14 cellular contexts compared by ENCODE assay signal in genomic region chr9:135080286-135081263, GRCh38. TPM values are rescaled to one million over a fixed set of nuclear protein-coding genes. Genes with fewer than 3 reads are reported as not detected.
"Had no signal": no experiment of that assay in that cellular context is flagged by ENCODE, and none has a peak within 500 bp of the region (broad histone marks: within the 10 kb centered on the region; RNA-seq: fewer than 3 reads in every experiment).

No MANE protein-coding gene starts in this region.

- H3K4me1 Mint-ChIP-seq: activated CD4-positive, alpha-beta T cell treated with anti-CD3 and anti-CD28 coated beads for 36 hours; activated T-helper 17 cell treated with anti-CD3 and anti-CD28 coated beads, Interleukin-2, amount 50 U/mL, for 72 hours; nephron; stimulated activated effector memory CD8-positive, alpha-beta T cell treated with anti-CD3 and anti-CD28 coated beads, Interleukin-12 subunit alpha, Interleukin-12 subunit beta, amount 100 ng/mL, for 72 hours; T-cell had no signal

- H3K9me3 Mint-ChIP-seq: activated CD8-positive, alpha-beta T cell treated with anti-CD3 and anti-CD28 coated beads for 36 hours; activated naive CD4-positive, alpha-beta T cell treated with anti-CD3 and anti-CD28 coated beads, Interleukin-2, amount 50 U/mL, for 72 hours; activated T-helper 17 cell treated with anti-CD3 and anti-CD28 coated beads, Interleukin-2, amount 50 U/mL, for 72 hours; nephron; stimulated activated effector memory CD8-positive, alpha-beta T cell treated with anti-CD3 and anti-CD28 coated beads, Interleukin-12 subunit alpha, Interleukin-12 subunit beta, amount 100 ng/mL, for 72 hours; T-cell had no signal

- H3K36me3 Mint-ChIP-seq: activated naive CD4-positive, alpha-beta T cell treated with anti-CD3 and anti-CD28 coated beads, Interleukin-2, amount 50 U/mL, for 72 hours; stimulated activated effector memory CD8-positive, alpha-beta T cell treated with anti-CD3 and anti-CD28 coated beads, Interleukin-12 subunit alpha, Interleukin-12 subunit beta, amount 100 ng/mL, for 72 hours; T-cell had no signal

- H3K27ac Mint-ChIP-seq: activated CD4-positive, alpha-beta T cell treated with anti-CD3 and anti-CD28 coated beads for 36 hours; activated CD8-positive, alpha-beta T cell treated with anti-CD3 and anti-CD28 coated beads for 36 hours; activated naive CD4-positive, alpha-beta T cell treated with anti-CD3 and anti-CD28 coated beads, Interleukin-2, amount 50 U/mL, for 72 hours; activated T-helper 17 cell treated with anti-CD3 and anti-CD28 coated beads, Interleukin-2, amount 50 U/mL, for 72 hours; brain; nephron; stimulated activated effector memory CD8-positive, alpha-beta T cell treated with anti-CD3 and anti-CD28 coated beads, Interleukin-12 subunit alpha, Interleukin-12 subunit beta, amount 100 ng/mL, for 72 hours; T-cell had no signal

- H3K4me3 Mint-ChIP-seq: activated CD4-positive, alpha-beta T cell treated with anti-CD3 and anti-CD28 coated beads for 36 hours; activated CD8-positive, alpha-beta T cell treated with anti-CD3 and anti-CD28 coated beads for 36 hours; activated T-helper 17 cell treated with anti-CD3 and anti-CD28 coated beads, Interleukin-2, amount 50 U/mL, for 72 hours; brain; nephron; stimulated activated effector memory CD8-positive, alpha-beta T cell treated with anti-CD3 and anti-CD28 coated beads, Interleukin-12 subunit alpha, Interleukin-12 subunit beta, amount 100 ng/mL, for 72 hours; T-cell had no signal

- ATAC-seq: activated CD4-positive, alpha-beta T cell treated with anti-CD3 and anti-CD28 coated beads for 36 hours; activated CD8-positive, alpha-beta T cell treated with anti-CD3 and anti-CD28 coated beads for 36 hours; activated naive CD4-positive, alpha-beta T cell treated with anti-CD3 and anti-CD28 coated beads, Interleukin-2, amount 50 U/mL, for 72 hours; activated T-helper 17 cell treated with anti-CD3 and anti-CD28 coated beads, Interleukin-2, amount 50 U/mL, for 72 hours; esophagus mucosa; stimulated activated effector memory CD8-positive, alpha-beta T cell treated with anti-CD3 and anti-CD28 coated beads, Interleukin-12 subunit alpha, Interleukin-12 subunit beta, amount 100 ng/mL, for 72 hours; T-cell had no signal

- DNase-seq: activated CD4-positive, alpha-beta T cell treated with anti-CD3 and anti-CD28 coated beads for 36 hours; activated CD8-positive, alpha-beta T cell treated with anti-CD3 and anti-CD28 coated beads for 36 hours; amygdala; dermis blood vessel endothelial cell; hypothalamus; T-cell; T1000; trophoblast cell had no signal

RNA-seq across cellular contexts. Expression of gene OLFM1, which starts 6.9 kb away (rescaled TPM):
- total RNA-seq: activated CD4-positive, alpha-beta T cell treated with anti-CD3 and anti-CD28 coated beads for 36 hours; activated CD8-positive, alpha-beta T cell treated with anti-CD3 and anti-CD28 coated beads for 36 hours; activated naive CD4-positive, alpha-beta T cell treated with anti-CD3 and anti-CD28 coated beads, Interleukin-2, amount 50 U/mL, for 72 hours had no signal
